In genomic region chr12:124565656-124566180, GRCh38 we compare ENCODE assay signal across 8 cellular contexts. TPM values are rescaled to one million over a fixed set of nuclear protein-coding genes. Genes with fewer than 3 reads are reported as not detected.
A peak's percentile ranks its signal among the peaks of the same experiment; 100 is the strongest.
DNase-seq lines count a peak whose midpoint lies in the region; ATAC-seq, FAIRE-seq and TF ChIP-seq lines count a peak whose summit lies in the region.

No MANE protein-coding gene starts in this region.

- no peak overlapping the region for H3K27ac ChIP-seq in PC-9
- H3K27ac ChIP-seq in pancreas, result peak overlapping the region; percentile 82 to 91 (median 86)

- H2AFZ ChIP-seq in PC-9, result no peak overlapping the region; the same call in 1 of the 2 replicates

- no peaks in the 10 kb centered on the region for H3K27me3 ChIP-seq in Caco-2 (replicated peaks; ENCODE audit: control insufficient read depth, insufficient read depth, low read length)
- H3K27me3 ChIP-seq in PC-9 (ENCODE audit: insufficient read depth, low read depth), result no peaks in the 10 kb centered on the region
- no peaks in the 10 kb centered on the region for H3K27me3 ChIP-seq in pancreas

- no peaks in the 10 kb centered on the region; the same call in 1 of the 2 replicates for H3F3A ChIP-seq in PC-9 (ENCODE audit: insufficient read depth, low read depth)

- peak overlapping the region; percentile 90 for H3K4me2 ChIP-seq in PC-9

- H3K4me3 Mint-ChIP-seq in Caco-2 (ENCODE audit: unreplicated experiment), result peak overlapping the region; percentile 85

- peaks cover 62% of the 10 kb centered on the region for H3K79me2 ChIP-seq in PC-9 (ENCODE audit: low read depth)

- DNase-seq in Caco-2, result no peak
- DNase-seq in PC-9, result no peak
- DNase-seq in epithelial cell of proximal tubule (ENCODE audit: low read depth), result no peak
- no peak for DNase-seq in pancreas
- no peak for DNase-seq in RCC 7860 (ENCODE audit: low spot score)
- DNase-seq in effector CD8-positive, alpha-beta T cell (lab: John Stamatoyannopoulos, UW), result no peak

- CTCF ChIA-PET in Caco-2 (lab: Charles Lee) (no interaction called here), PC-9 (lab: Charles Lee) (interaction anchor here (1.0 kb wide), 1 partner anchor 112 kb away, joined by 3 read pairs; no protein-coding TSS in a partner anchor)

- WGBS in pancreas, 2 donors, result 6 to 9% methylated on average over 14 of the region's 14 CpGs

- no peak for FAIRE-seq in pancreas (lab: Jason Lieb, UNC)
- no peak for FAIRE-seq in RCC 7860 (lab: Jason Lieb, UNC)

- H3K9me3 ChIP-seq in Caco-2 (no peaks in the 10 kb centered on the region), PC-9 (ENCODE audit: insufficient read depth, low read depth) (no peaks in the 10 kb centered on the region), pancreas (no peaks in the 10 kb centered on the region)

- H4K20me1 ChIP-seq in PC-9 (ENCODE audit: insufficient read depth), result peaks cover 52% of the 10 kb centered on the region

- peak overlapping the region; percentile 53 for H3K27ac Mint-ChIP-seq in Caco-2 (ENCODE audit: unreplicated experiment)

- H3K4me3 ChIP-seq in Caco-2 (ENCODE audit: low read depth, low read length), result peak overlapping the region; percentile 95
- H3K4me3 ChIP-seq in PC-9, result peak overlapping the region; percentile 89
- H3K4me3 ChIP-seq in epithelial cell of proximal tubule (ENCODE audit: low read depth, low read length), result peak overlapping the region; percentile 95
- H3K4me3 ChIP-seq in pancreas, result peak overlapping the region; percentile 71 to 97 (median 84)

- POLR2A ChIA-PET in Caco-2 (lab: Charles Lee), result interaction anchor here (0.5 to 1.3 kb wide), 4 partner anchors 13 to 351 kb away, joined by 3 to 6 read pairs (median 4); no protein-coding TSS in a partner anchor
- POLR2A ChIA-PET in PC-9 (lab: Charles Lee; ENCODE audit: unreplicated experiment), result no interaction called here

- intact Hi-C loops in Caco-2 (cut with micrococcal nuclease; ENCODE audit: unreplicated experiment) (loop anchor here (2.0 to 5.0 kb wide), 2 partner anchors 43 to 187 kb away; no protein-coding TSS in a partner anchor), PC-9 (cut with micrococcal nuclease; ENCODE audit: unreplicated experiment) (loop anchor here (1.0 to 5.0 kb wide), 5 partner anchors 53 to 151 kb away; no protein-coding TSS in a partner anchor), pancreas (cut with DNase I) (no loop called here)

- no peaks in the 10 kb centered on the region for H3K27me3 Mint-ChIP-seq in Caco-2 (ENCODE audit: insufficient read depth, unreplicated experiment)

- H3K36me3 Mint-ChIP-seq in Caco-2 (ENCODE audit: insufficient read depth, unreplicated experiment), result peaks cover 6% of the 10 kb centered on the region

- no peak for ATAC-seq in pancreas
- no peak for ATAC-seq in HG03135 (IDR thresholded peaks at IDR 0.05; ENCODE audit: unreplicated experiment)
- no peak for ATAC-seq in HG02798 (IDR thresholded peaks at IDR 0.05; ENCODE audit: poor library complexity, unreplicated experiment)

- H3K9me2 ChIP-seq in PC-9 (ENCODE audit: insufficient read depth), result no peaks in the 10 kb centered on the region

- no peaks in the 10 kb centered on the region for H3K9me3 Mint-ChIP-seq in Caco-2 (ENCODE audit: unreplicated experiment)

- BruUV-seq in Caco-2 (replicated peaks; lab: Mats Ljungman, UMichigan), result TSS peak; percentile 63
- TSS peak; percentile 38 for BruUV-seq in PC-9 (replicated peaks; lab: Mats Ljungman, UMichigan)

- TF ChIP-seq CTCF in Caco-2 (IDR thresholded peaks at IDR 0.05; ENCODE audit: insufficient read depth in 1 of 2, low read depth in 1 of 2, low read length in 1 of 2, severe bottlenecking in 1 of 2, unreplicated experiment in 1 of 2), result no peak
- no peak for TF ChIP-seq CTCF in PC-9 (conservative IDR thresholded peaks at IDR 0.05)
- TF ChIP-seq CTCF in epithelial cell of proximal tubule (conservative IDR thresholded peaks at IDR 0.05; ENCODE audit: low read depth, low read length), result no peak
- no peak for TF ChIP-seq CTCF in pancreas (IDR thresholded peaks at IDR 0.05)

- no peaks in the 10 kb centered on the region for H3K36me3 ChIP-seq in Caco-2 (ENCODE audit: control insufficient read depth, insufficient read depth, low read length)
- no peaks in the 10 kb centered on the region for H3K36me3 ChIP-seq in PC-9 (ENCODE audit: low read depth)
- H3K36me3 ChIP-seq in pancreas, result no peaks in the 10 kb centered on the region

- H3K4me1 Mint-ChIP-seq in Caco-2 (ENCODE audit: low read depth, unreplicated experiment), result peaks cover 12% of the 10 kb centered on the region

- peaks cover 6% of the 10 kb centered on the region for H3K4me1 ChIP-seq in Caco-2
- H3K4me1 ChIP-seq in PC-9 (replicated peaks; ENCODE audit: insufficient read depth), result peaks cover 10% of the 10 kb centered on the region
- peaks cover 3 to 10% (median 7%) of the 10 kb centered on the region in 3 donors for H3K4me1 ChIP-seq in pancreas

RNA-seq across cellular contexts. Expression of gene NCOR2, which starts 1.7 kb away (rescaled TPM):
- total RNA-seq in Caco-2 (2022) (243 and 250 TPM in 2 replicates), PC-9 (2021) (319 and 368 TPM in 2 replicates), epithelial cell of proximal tubule (43.8 and 50.4 TPM in 2 replicates), pancreas (100 to 1,000 TPM in 3 of 6 donors, 10 to 100 TPM in 3; 97.7 to 148 (median 101) TPM)
- polyA plus RNA-seq in pancreas, result 10 to 100 TPM; 49.6 to 91.6 TPM

Comparison
In these comparisons a context has a peak if more than half of its experiments do, and no peak if none do; other contexts are left out.
1. intact Hi-C loops: an anchor here in Caco-2 (2.0 to 5.0 kb wide) and PC-9 (1.0 to 5.0 kb wide); none called in pancreas.